8 cellular contexts compared by ENCODE assay signal in the genomic region with DNA sequence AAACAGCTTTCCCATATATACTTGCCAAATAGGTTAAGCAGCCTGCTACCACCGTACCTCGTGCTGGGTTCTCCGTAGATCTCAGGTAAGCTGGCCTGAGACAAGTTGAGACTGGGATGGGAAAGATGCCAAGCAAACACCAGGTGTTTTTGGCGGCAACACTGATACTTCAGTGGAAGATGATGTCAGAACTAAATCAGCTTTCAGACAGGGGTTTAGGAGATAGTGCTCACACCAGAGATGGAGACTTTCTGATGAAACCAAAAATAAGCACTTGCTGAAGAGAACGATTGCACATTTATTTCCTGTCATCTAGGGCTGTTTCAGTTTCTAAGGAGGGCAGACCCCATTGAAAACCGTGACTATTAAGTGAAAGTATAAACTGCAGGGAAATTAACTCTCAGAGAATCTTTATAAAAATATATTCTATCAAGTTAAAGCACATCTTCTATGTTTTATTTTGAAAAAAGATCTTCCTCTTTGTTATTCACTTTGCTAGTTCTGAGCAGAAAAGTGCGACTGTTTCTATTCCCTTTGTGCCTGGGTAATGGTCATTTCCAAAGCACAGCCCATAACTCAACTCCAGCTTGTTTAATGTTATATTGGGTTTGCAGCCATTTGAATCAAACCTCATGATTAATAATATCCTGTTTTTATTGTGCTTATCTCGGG.
A peak's percentile ranks its signal among the peaks of the same experiment; 100 is the strongest.
DNase-seq lines count a peak whose midpoint lies in the region; ATAC-seq and TF ChIP-seq lines count a peak whose summit lies in the region.

No MANE protein-coding gene starts in this region.

- intact Hi-C loops in CD8-positive, alpha-beta T cell (cut with DNase I, micrococcal nuclease): no loop called here

- CTCF ChIA-PET in CD8-positive, alpha-beta T cell (lab: Charles Lee): no interaction called here
- CTCF ChIA-PET in HEK293T (lab: Yijun Ruan, JAX): no interaction called here

- H3K9me3 ChIP-seq in CD8-positive, alpha-beta T cell (ENCODE audit: low read length): no peaks in the 10 kb centered on the region

- no peaks in the 10 kb centered on the region for H3K9me3 Mint-ChIP-seq in CD8-positive, alpha-beta T cell
- H3K9me3 Mint-ChIP-seq in naive B cell: no peaks in the 10 kb centered on the region

- peak overlapping the region; percentile 33 for H3K27ac Mint-ChIP-seq in CD8-positive, alpha-beta T cell
- peak overlapping the region; percentile 87 to 98 (median 92) for H3K27ac Mint-ChIP-seq in naive B cell

- no peak for ATAC-seq in CD8-positive, alpha-beta T cell
- ATAC-seq in GM19035 (IDR thresholded peaks at IDR 0.05; ENCODE audit: unreplicated experiment) (peak; percentile 100), HG03097 (IDR thresholded peaks at IDR 0.05; ENCODE audit: low FRiP score, unreplicated experiment) (peak; percentile 100), naive B cell (ENCODE audit: low read depth in 2 of 2) (peak; percentile 99)

- H3K36me3 Mint-ChIP-seq in CD8-positive, alpha-beta T cell: no peaks in the 10 kb centered on the region
- no peaks in the 10 kb centered on the region for H3K36me3 Mint-ChIP-seq in naive B cell

- no peak for TF ChIP-seq CTCF in CD8-positive, alpha-beta T cell (IDR thresholded peaks at IDR 0.05)

- H3K27ac ChIP-seq in CD8-positive, alpha-beta T cell (ENCODE audit: low read depth, low read length): no peak overlapping the region

- POLR2A ChIA-PET in CD8-positive, alpha-beta T cell (lab: Charles Lee): interaction anchor here (1.0 kb wide), 1 partner anchor 8 kb away, joined by 3 read pairs; no protein-coding TSS in a partner anchor
- POLR2A ChIA-PET in HEK293T (lab: Yijun Ruan, JAX): no interaction called here

- H3K4me3 ChIP-seq in CD8-positive, alpha-beta T cell (ENCODE audit: low read depth, low read length): no peak overlapping the region

- no peak overlapping the region for H3K4me3 Mint-ChIP-seq in CD8-positive, alpha-beta T cell
- H3K4me3 Mint-ChIP-seq in naive B cell: peak overlapping the region; percentile 73 to 97 (median 96)

- H3K36me3 ChIP-seq in CD8-positive, alpha-beta T cell (ENCODE audit: insufficient read depth, low read length): no peaks in the 10 kb centered on the region

- DNase-seq in CD8-positive, alpha-beta T cell: no peak
- peak; percentile 94 for DNase-seq in NCI-H748 (lab: John Stamatoyannopoulos, UW; ENCODE audit: unreplicated experiment)
- DNase-seq in naive B cell: peak; percentile 63
- no peak for DNase-seq in Kasumi-1 (lab: John Stamatoyannopoulos, UW)
- DNase-seq in HEK293T (ENCODE audit: extremely low spot score): no peak
- no peak for DNase-seq in cerebellar nuclear complex (lab: John Stamatoyannopoulos, UW)

- H3K27me3 Mint-ChIP-seq in CD8-positive, alpha-beta T cell (ENCODE audit: low read depth): peaks cover 4% of the 10 kb centered on the region
- H3K27me3 Mint-ChIP-seq in naive B cell: no peaks in the 10 kb centered on the region

- H3K27me3 ChIP-seq in CD8-positive, alpha-beta T cell (ENCODE audit: insufficient read depth, low read length): no peaks in the 10 kb centered on the region

- peaks cover 5% of the 10 kb centered on the region for H3K4me1 Mint-ChIP-seq in CD8-positive, alpha-beta T cell (ENCODE audit: low read depth)
- peaks cover 13 to 37% (median 36%) of the 10 kb centered on the region in 3 donors for H3K4me1 Mint-ChIP-seq in naive B cell

- H3K4me1 ChIP-seq in CD8-positive, alpha-beta T cell (ENCODE audit: insufficient read depth, low read length): no peaks in the 10 kb centered on the region

TF ChIP-seq in HEK293T, 16 proteins besides CTCF, POLR2A, EP300 and RAD21:
- TF ChIP-seq TARDBP (IDR thresholded peaks at IDR 0.05): no peak
- no peak for TF ChIP-seq FOXM1 (IDR thresholded peaks at IDR 0.05; ENCODE audit: borderline replicate concordance)
- TF ChIP-seq, protein P1, sequence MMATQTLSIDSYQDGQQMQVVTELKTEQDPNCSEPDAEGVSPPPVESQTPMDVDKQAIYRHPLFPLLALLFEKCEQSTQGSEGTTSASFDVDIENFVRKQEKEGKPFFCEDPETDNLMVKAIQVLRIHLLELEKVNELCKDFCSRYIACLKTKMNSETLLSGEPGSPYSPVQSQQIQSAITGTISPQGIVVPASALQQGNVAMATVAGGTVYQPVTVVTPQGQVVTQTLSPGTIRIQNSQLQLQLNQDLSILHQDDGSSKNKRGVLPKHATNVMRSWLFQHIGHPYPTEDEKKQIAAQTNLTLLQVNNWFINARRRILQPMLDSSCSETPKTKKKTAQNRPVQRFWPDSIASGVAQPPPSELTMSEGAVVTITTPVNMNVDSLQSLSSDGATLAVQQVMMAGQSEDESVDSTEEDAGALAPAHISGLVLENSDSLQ (IDR thresholded peaks at IDR 0.05): no peak
- TF ChIP-seq ELF4 (IDR thresholded peaks at IDR 0.05): no peak
- TF ChIP-seq HDGF (IDR thresholded peaks at IDR 0.05; ENCODE audit: borderline replicate concordance): no peak
- TF ChIP-seq SP1 (IDR thresholded peaks at IDR 0.05): no peak
- no peak for TF ChIP-seq ZNF384 (IDR thresholded peaks at IDR 0.05)
- no peak for TF ChIP-seq ARNT (IDR thresholded peaks at IDR 0.05)

Comparison
In these comparisons a context has a peak if more than half of its experiments do, and no peak if none do; other contexts are left out.
1. DNase-seq: peak in NCI-H748 (single experiment) and naive B cell (single experiment); none in CD8-positive, alpha-beta T cell (0 of 7), Kasumi-1 (0 of 2), HEK293T (single experiment) and cerebellar nuclear complex (0 of 2).